1 cellular context compared by ENCODE assay signal in the genomic region with DNA sequence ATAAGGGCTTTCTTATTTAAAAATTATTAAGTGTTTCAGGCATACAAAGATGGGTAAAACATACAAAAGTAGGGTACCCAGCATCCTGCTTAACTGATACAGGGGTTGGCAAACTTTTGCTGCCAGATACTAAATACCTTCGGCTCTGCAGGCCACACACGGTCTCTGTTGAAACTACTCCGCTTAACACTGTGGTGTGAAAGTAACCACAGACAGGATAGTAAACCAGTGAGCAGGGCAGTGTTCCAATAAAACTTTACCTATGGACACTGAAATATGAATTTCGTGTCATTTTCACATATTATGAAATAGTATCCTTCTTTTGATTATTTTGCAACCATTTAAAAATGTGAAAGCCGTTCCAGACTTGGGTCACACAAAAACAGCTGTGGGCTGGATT.
TF ChIP-seq lines count a peak whose summit lies in the region.

No MANE protein-coding gene starts in this region.

TF ChIP-seq in K562, 482 proteins besides CTCF, POLR2A, EP300 and RAD21:
- TF ChIP-seq, protein P1, sequence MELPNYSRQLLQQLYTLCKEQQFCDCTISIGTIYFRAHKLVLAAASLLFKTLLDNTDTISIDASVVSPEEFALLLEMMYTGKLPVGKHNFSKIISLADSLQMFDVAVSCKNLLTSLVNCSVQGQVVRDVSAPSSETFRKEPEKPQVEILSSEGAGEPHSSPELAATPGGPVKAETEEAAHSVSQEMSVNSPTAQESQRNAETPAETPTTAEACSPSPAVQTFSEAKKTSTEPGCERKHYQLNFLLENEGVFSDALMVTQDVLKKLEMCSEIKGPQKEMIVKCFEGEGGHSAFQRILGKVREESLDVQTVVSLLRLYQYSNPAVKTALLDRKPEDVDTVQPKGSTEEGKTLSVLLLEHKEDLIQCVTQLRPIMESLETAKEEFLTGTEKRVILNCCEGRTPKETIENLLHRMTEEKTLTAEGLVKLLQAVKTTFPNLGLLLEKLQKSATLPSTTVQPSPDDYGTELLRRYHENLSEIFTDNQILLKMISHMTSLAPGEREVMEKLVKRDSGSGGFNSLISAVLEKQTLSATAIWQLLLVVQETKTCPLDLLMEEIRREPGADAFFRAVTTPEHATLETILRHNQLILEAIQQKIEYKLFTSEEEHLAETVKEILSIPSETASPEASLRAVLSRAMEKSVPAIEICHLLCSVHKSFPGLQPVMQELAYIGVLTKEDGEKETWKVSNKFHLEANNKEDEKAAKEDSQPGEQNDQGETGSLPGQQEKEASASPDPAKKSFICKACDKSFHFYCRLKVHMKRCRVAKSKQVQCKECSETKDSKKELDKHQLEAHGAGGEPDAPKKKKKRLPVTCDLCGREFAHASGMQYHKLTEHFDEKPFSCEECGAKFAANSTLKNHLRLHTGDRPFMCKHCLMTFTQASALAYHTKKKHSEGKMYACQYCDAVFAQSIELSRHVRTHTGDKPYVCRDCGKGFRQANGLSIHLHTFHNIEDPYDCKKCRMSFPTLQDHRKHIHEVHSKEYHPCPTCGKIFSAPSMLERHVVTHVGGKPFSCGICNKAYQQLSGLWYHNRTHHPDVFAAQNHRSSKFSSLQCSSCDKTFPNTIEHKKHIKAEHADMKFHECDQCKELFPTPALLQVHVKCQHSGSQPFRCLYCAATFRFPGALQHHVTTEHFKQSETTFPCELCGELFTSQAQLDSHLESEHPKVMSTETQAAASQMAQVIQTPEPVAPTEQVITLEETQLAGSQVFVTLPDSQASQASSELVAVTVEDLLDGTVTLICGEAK (IDR thresholded peaks at IDR 0.05): peak; percentile 37; the same call in 1 of the 2 replicates
- TF ChIP-seq, protein P1 (CRISPR knock-in tag; IDR thresholded peaks at IDR 0.05): no peak
- TF ChIP-seq PTTG1 (tag; IDR thresholded peaks at IDR 0.05; ENCODE audit: low read depth): no peak
